ENCODE assay signal across 8 cellular contexts in genomic region chr19:49801966-49802661, GRCh38. TPM values are rescaled to one million over a fixed set of nuclear protein-coding genes. Genes with fewer than 3 reads are reported as not detected.
DNase-seq lines count a peak whose midpoint lies in the region; ATAC-seq and TF ChIP-seq lines count a peak whose summit lies in the region.

No MANE protein-coding gene starts in this region.

- no peak overlapping the region for H3K4me3 Mint-ChIP-seq in dendritic cell treated with granulocyte-macrophage colony-stimulating factor and Interleukin-4, amounts not matched to agents 40 ng/mL and 50 ng/mL, for 4 days
- H3K4me3 Mint-ChIP-seq in type B pancreatic cell: peak overlapping the region; percentile 67
- H3K4me3 Mint-ChIP-seq in activated T-cell treated with anti-CD3 and anti-CD28 coated beads, Interleukin-2, amount 50 U/mL, for 4 hours: no peak overlapping the region

- in situ Hi-C loops in Caki2 (cut with HindIII; ENCODE audit: low pct_unique_long_range_greater_than_20kb, low sequenced_read_pairs): no loop called here

- no peak for TF ChIP-seq POLR2A in lower leg skin (IDR thresholded peaks at IDR 0.05)

- DNase-seq in Caki2 (ENCODE audit: low read depth) (peak; percentile 93), NCI-H510A (lab: John Stamatoyannopoulos, UW) (peak; percentile 80), lower leg skin (ENCODE audit: low spot score in 2 of 2) (peak; percentile 73 to 96), type B pancreatic cell (ENCODE audit: extremely low spot score, unreplicated experiment) (no peak), NCI-H345 treated with DMSO at 0.1 percent for 48 hours (lab: John Stamatoyannopoulos, UW; ENCODE audit: unreplicated experiment) (no peak)
- DNase-seq in activated effector memory CD4-positive, alpha-beta T cell treated with anti-CD3 and anti-CD28 coated beads, Interleukin-2, amount 50 U/mL, for 16 hours: no peak
- DNase-seq in activated T-cell treated with anti-CD3 and anti-CD28 coated beads, Interleukin-2, amount 50 U/mL, for 4 hours: no peak

- H3K27ac Mint-ChIP-seq in dendritic cell treated with granulocyte-macrophage colony-stimulating factor and Interleukin-4, amounts not matched to agents 40 ng/mL and 50 ng/mL, for 4 days: peak overlapping the region; percentile 55
- no peak overlapping the region for H3K27ac Mint-ChIP-seq in type B pancreatic cell

- WGBS in lower leg skin, 2 donors: 51 to 76% methylated on average over 24 to 33 of the region's 38 CpGs

- H3K9me3 Mint-ChIP-seq in dendritic cell treated with granulocyte-macrophage colony-stimulating factor and Interleukin-4, amounts not matched to agents 40 ng/mL and 50 ng/mL, for 4 days: no peaks in the 10 kb centered on the region
- no peaks in the 10 kb centered on the region for H3K9me3 Mint-ChIP-seq in type B pancreatic cell
- H3K9me3 Mint-ChIP-seq in activated T-cell treated with anti-CD3 and anti-CD28 coated beads, Interleukin-2, amount 50 U/mL, for 4 hours: no peaks in the 10 kb centered on the region

- ATAC-seq in activated T-cell treated with anti-CD3 and anti-CD28 coated beads, Interleukin-2, amount 50 U/mL, for 4 hours: no peak

- intact Hi-C loops in dendritic cell treated with granulocyte-macrophage colony-stimulating factor and Interleukin-4, amounts not matched to agents 40 ng/mL and 50 ng/mL, for 4 days (cut with micrococcal nuclease): no loop called here
- intact Hi-C loops in lower leg skin (cut with DNase I; ENCODE audit: low total_unique reads): no loop called here

- H3K36me3 Mint-ChIP-seq in dendritic cell treated with granulocyte-macrophage colony-stimulating factor and Interleukin-4, amounts not matched to agents 40 ng/mL and 50 ng/mL, for 4 days (ENCODE audit: low read depth): peaks cover 99% of the 10 kb centered on the region
- peaks cover 6% of the 10 kb centered on the region for H3K36me3 Mint-ChIP-seq in type B pancreatic cell
- H3K36me3 Mint-ChIP-seq in activated T-cell treated with anti-CD3 and anti-CD28 coated beads, Interleukin-2, amount 50 U/mL, for 4 hours (ENCODE audit: insufficient read depth): peaks cover 8% of the 10 kb centered on the region

- H3K4me1 Mint-ChIP-seq in dendritic cell treated with granulocyte-macrophage colony-stimulating factor and Interleukin-4, amounts not matched to agents 40 ng/mL and 50 ng/mL, for 4 days (ENCODE audit: low read depth): peaks cover 10% of the 10 kb centered on the region
- peaks cover 9% of the 10 kb centered on the region for H3K4me1 Mint-ChIP-seq in type B pancreatic cell (ENCODE audit: unreplicated experiment)
- H3K4me1 Mint-ChIP-seq in activated T-cell treated with anti-CD3 and anti-CD28 coated beads, Interleukin-2, amount 50 U/mL, for 4 hours (ENCODE audit: low read depth): no peaks in the 10 kb centered on the region

- H3K27me3 Mint-ChIP-seq in dendritic cell treated with granulocyte-macrophage colony-stimulating factor and Interleukin-4, amounts not matched to agents 40 ng/mL and 50 ng/mL, for 4 days: no peaks in the 10 kb centered on the region
- H3K27me3 Mint-ChIP-seq in type B pancreatic cell: no peaks in the 10 kb centered on the region
- H3K27me3 Mint-ChIP-seq in activated T-cell treated with anti-CD3 and anti-CD28 coated beads, Interleukin-2, amount 50 U/mL, for 4 hours (ENCODE audit: low read depth): no peaks in the 10 kb centered on the region

- TF ChIP-seq CTCF in lower leg skin (IDR thresholded peaks at IDR 0.05) (no peak), type B pancreatic cell (conservative IDR thresholded peaks at IDR 0.05) (peak; percentile 23)

- H3K4me3 ChIP-seq in lower leg skin (ENCODE audit: low read depth, poor library complexity, severe bottlenecking): no peak overlapping the region

RNA-seq across cellular contexts. Expression of gene FUZ, which starts 11.0 kb away (rescaled TPM):
- total RNA-seq in Caki2 (2014; rRNA removed; shearing (Covaris generic); ENCODE audit: low replicate concordance): 50.1 and 84.7 TPM in 2 replicates
- total RNA-seq in lower leg skin (10 to 100 TPM in 3 of 4 donors, 1 to 10 TPM in 1; 9.1 to 21.5 (median 15.6) TPM), type B pancreatic cell (ENCODE audit: low replicate concordance) (26.8 and 29.3 TPM in 2 replicates)
- total RNA-seq in activated T-cell treated with anti-CD3 and anti-CD28 coated beads, Interleukin-2, amount 50 U/mL, for 4 hours: 10 to 100 TPM; 15.6 to 19.9 (median 18.5) TPM

RNA-seq across cellular contexts. Expression of gene MED25, which starts 16.0 kb away (rescaled TPM):
- 27.0 and 34.7 TPM in 2 replicates for total RNA-seq in Caki2 (2014; rRNA removed; shearing (Covaris generic); ENCODE audit: low replicate concordance)
- total RNA-seq in lower leg skin (10 to 100 TPM; 28.9 to 43.7 (median 30.8) TPM), type B pancreatic cell (ENCODE audit: low replicate concordance) (88.5 and 88.9 TPM in 2 replicates)
- total RNA-seq in activated T-cell treated with anti-CD3 and anti-CD28 coated beads, Interleukin-2, amount 50 U/mL, for 4 hours: 10 to 100 TPM; 44.1 to 51.0 (median 47.2) TPM

RNA-seq across cellular contexts. Expression of gene AP2A1, which starts 35.3 kb away (rescaled TPM):
- 290 and 317 TPM in 2 replicates for total RNA-seq in Caki2 (2014; rRNA removed; shearing (Covaris generic); ENCODE audit: low replicate concordance)
- total RNA-seq in lower leg skin: 100 to 1,000 TPM; 112 to 123 (median 116) TPM
- total RNA-seq in type B pancreatic cell (ENCODE audit: low replicate concordance): 75.2 and 82.9 TPM in 2 replicates
- total RNA-seq in activated T-cell treated with anti-CD3 and anti-CD28 coated beads, Interleukin-2, amount 50 U/mL, for 4 hours: 10 to 100 TPM; 63.6 to 73.6 (median 71.5) TPM

RNA-seq across cellular contexts. Expression of gene TSKS, which starts 39.0 kb away (rescaled TPM):
- total RNA-seq in Caki2 (2014; rRNA removed; shearing (Covaris generic); ENCODE audit: low replicate concordance): not detected in 2 replicates
- 1 to 10 TPM in 1 of 4 donors, under 1 TPM in 1, not detected in 2; 0.49 to 4.0 TPM for total RNA-seq in lower leg skin
- total RNA-seq in type B pancreatic cell (ENCODE audit: low replicate concordance): not detected in 2 replicates
- 1 to 10 TPM in 1 of 3 donors, under 1 TPM in 1, not detected in 1; 0.40 to 1.2 TPM for total RNA-seq in activated T-cell treated with anti-CD3 and anti-CD28 coated beads, Interleukin-2, amount 50 U/mL, for 4 hours

RNA-seq across cellular contexts. Expression of gene PTOV1, which starts 48.8 kb away (rescaled TPM):
- total RNA-seq in Caki2 (2014; rRNA removed; shearing (Covaris generic); ENCODE audit: low replicate concordance): 126 and 143 TPM in 2 replicates
- total RNA-seq in lower leg skin: 100 to 1,000 TPM in 2 of 4 donors, 10 to 100 TPM in 2; 62.4 to 122 (median 92.5) TPM
- total RNA-seq in type B pancreatic cell (ENCODE audit: low replicate concordance): 248 and 388 TPM in 2 replicates
- total RNA-seq in activated T-cell treated with anti-CD3 and anti-CD28 coated beads, Interleukin-2, amount 50 U/mL, for 4 hours: 10 to 100 TPM; 77.8 to 86.3 (median 83.7) TPM

Comparison
In these comparisons a context has a peak if more than half of its experiments do, and no peak if none do; other contexts are left out.
1. DNase-seq: peak in Caki2 (single experiment), NCI-H510A (single experiment) and lower leg skin (2 of 2); none in type B pancreatic cell (single experiment), activated effector memory CD4-positive, alpha-beta T cell treated with anti-CD3 and anti-CD28 coated beads, Interleukin-2, amount 50 U/mL, for 16 hours (single experiment), NCI-H345 treated with DMSO at 0.1 percent for 48 hours (single experiment) and activated T-cell treated with anti-CD3 and anti-CD28 coated beads, Interleukin-2, amount 50 U/mL, for 4 hours (single experiment).